In genomic region chr6:34263484-34263883, GRCh38 we compare ENCODE assay signal across 2 cellular contexts.
TF ChIP-seq lines count a peak whose summit lies in the region.

No MANE protein-coding gene starts in this region.

TF ChIP-seq in K562, 482 proteins besides CTCF, POLR2A, EP300 and RAD21:
- TF ChIP-seq, protein P1, sequence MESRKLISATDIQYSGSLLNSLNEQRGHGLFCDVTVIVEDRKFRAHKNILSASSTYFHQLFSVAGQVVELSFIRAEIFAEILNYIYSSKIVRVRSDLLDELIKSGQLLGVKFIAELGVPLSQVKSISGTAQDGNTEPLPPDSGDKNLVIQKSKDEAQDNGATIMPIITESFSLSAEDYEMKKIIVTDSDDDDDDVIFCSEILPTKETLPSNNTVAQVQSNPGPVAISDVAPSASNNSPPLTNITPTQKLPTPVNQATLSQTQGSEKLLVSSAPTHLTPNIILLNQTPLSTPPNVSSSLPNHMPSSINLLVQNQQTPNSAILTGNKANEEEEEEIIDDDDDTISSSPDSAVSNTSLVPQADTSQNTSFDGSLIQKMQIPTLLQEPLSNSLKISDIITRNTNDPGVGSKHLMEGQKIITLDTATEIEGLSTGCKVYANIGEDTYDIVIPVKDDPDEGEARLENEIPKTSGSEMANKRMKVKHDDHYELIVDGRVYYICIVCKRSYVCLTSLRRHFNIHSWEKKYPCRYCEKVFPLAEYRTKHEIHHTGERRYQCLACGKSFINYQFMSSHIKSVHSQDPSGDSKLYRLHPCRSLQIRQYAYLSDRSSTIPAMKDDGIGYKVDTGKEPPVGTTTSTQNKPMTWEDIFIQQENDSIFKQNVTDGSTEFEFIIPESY (CRISPR knock-in tag; IDR thresholded peaks at IDR 0.05), result peak; percentile 98

TF ChIP-seq in HepG2, 621 proteins besides CTCF, POLR2A, EP300 and RAD21:
- TF ChIP-seq, protein P1 (CRISPR knock-in tag; IDR thresholded peaks at IDR 0.05), result peak; percentile 16; the same call in 1 of the 2 replicates
TF ChIP-seq in HepG2: peak in this region for 1; not testable (repeated sequence) for 620.
